8 cellular contexts compared by ENCODE assay signal in the genomic region with DNA sequence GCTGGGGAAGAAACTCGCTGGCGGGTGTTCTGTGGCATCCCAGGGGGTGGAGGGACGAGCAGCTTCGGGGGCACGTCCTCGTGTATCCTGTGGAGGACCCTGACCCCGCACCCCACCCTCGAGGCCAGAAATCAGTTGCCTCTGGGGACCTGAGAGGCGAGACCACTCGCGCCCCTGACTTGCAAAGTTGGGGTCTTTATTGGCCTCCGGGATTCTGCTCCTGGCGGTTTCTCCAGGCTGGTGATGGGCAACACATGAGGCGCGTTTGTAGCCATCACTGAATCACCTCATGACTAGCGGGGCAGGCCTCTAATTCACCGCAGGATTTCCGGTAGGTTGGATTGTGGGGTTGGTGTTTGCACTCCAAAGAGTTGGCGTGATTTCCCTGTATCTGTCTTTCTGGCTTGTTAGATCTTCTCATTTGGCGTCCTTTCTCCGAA. TPM values are rescaled to one million over a fixed set of nuclear protein-coding genes. Genes with fewer than 3 reads are reported as not detected.
A peak's percentile ranks its signal among the peaks of the same experiment; 100 is the strongest.
DNase-seq lines count a peak whose midpoint lies in the region; ATAC-seq and TF ChIP-seq lines count a peak whose summit lies in the region.
"Not testable (repeated sequence)": the region's sequence is repeated elsewhere in the genome, so short reads cannot be mapped to it uniquely, and the experiment has no call there.

No MANE protein-coding gene starts in this region.

- WGBS in lung, 2 donors, result 0 to 7% methylated on average over 13 to 19 of the region's 21 CpGs

- ATAC-seq in GM21390 (IDR thresholded peaks at IDR 0.05; ENCODE audit: unreplicated experiment) (peak; percentile 29), RWPE2 (ENCODE audit: low read depth) (peak; percentile 80), lung (ENCODE audit: insufficient read depth, low FRiP score) (peak; percentile 87)

- not testable (repeated sequence) for H3K9me3 ChIP-seq in HUES48 (ENCODE audit: control insufficient read depth, insufficient read depth, low read length); RWPE2 (ENCODE audit: severe bottlenecking); lung (ENCODE audit: control insufficient read depth in 2 of 2, insufficient read depth in 1 of 2, low read length in 1 of 2)

- H3K27me3 ChIP-seq in HUES48 (ENCODE audit: control insufficient read depth, insufficient read depth, low read length), result peaks cover 18% of the 10 kb centered on the region
- not testable (repeated sequence) for H3K27me3 ChIP-seq in RWPE2 (ENCODE audit: insufficient read depth, poor library complexity, severe bottlenecking); lung (ENCODE audit: control insufficient read depth, insufficient read depth)

- DNase-seq in AG10803 (ENCODE audit: low read depth) (peak; percentile 50), epithelial cell of esophagus (ENCODE audit: low read depth) (peak; percentile 63), lung (ENCODE audit: low spot score) (peak; percentile 30)
- not testable (repeated sequence) for DNase-seq in RWPE2 (ENCODE audit: low spot score)
- DNase-seq in activated T-cell treated with anti-CD3 and anti-CD28 coated beads, Interleukin-2, amount 50 U/mL, for 48 hours, result peak; percentile 50 to 53
- peak; percentile 26 for DNase-seq in stimulated activated CD4-positive, alpha-beta T cell treated with anti-CD3 and anti-CD28 coated beads, Interleukin-12 subunit alpha, Interleukin-12 subunit beta, amount 100 ng/mL, for 4 hours

- not testable (repeated sequence) for H3K27ac ChIP-seq in HUES48 (ENCODE audit: low read depth, low read length)
- peak overlapping the region; percentile 66 for H3K27ac ChIP-seq in RWPE2 (ENCODE audit: poor library complexity, severe bottlenecking)
- H3K27ac ChIP-seq in lung (ENCODE audit: low read depth in 1 of 2, low read length in 1 of 2), result peak overlapping the region in 1 of 2 donors; percentile 29

- H3K4me3 ChIP-seq in AG10803 (ENCODE audit: low read length), result peak overlapping the region; percentile 60
- H3K4me3 ChIP-seq in HUES48 (ENCODE audit: low read depth, low read length), result peak overlapping the region; percentile 35; the same call in 1 of the 2 replicates
- H3K4me3 ChIP-seq in RWPE2 (ENCODE audit: severe bottlenecking), result peak overlapping the region; percentile 55
- peak overlapping the region; percentile 49 for H3K4me3 ChIP-seq in epithelial cell of esophagus (ENCODE audit: low read length)
- H3K4me3 ChIP-seq in lung, result peak overlapping the region; percentile 39

- not testable (repeated sequence) for H3K9ac ChIP-seq in HUES48 (ENCODE audit: low read depth, low read length)

- not testable (repeated sequence) for H3K36me3 ChIP-seq in HUES48 (ENCODE audit: control insufficient read depth, insufficient read depth, low read length); RWPE2 (ENCODE audit: low read depth); lung (ENCODE audit: control insufficient read depth in 2 of 2, insufficient read depth in 2 of 2, low read length in 2 of 2)

- H3K4me1 ChIP-seq in HUES48 (ENCODE audit: control insufficient read depth, insufficient read depth, low read length); RWPE2 (ENCODE audit: insufficient read depth, poor library complexity, severe bottlenecking); lung (ENCODE audit: control insufficient read depth in 2 of 2, insufficient read depth in 2 of 2, low read length in 2 of 2): not testable (repeated sequence)

- not testable (repeated sequence) for TF ChIP-seq CTCF in AG10803 (conservative IDR thresholded peaks at IDR 0.05; ENCODE audit: low read length); RWPE2 (IDR thresholded peaks at IDR 0.05; ENCODE audit: poor library complexity, severe bottlenecking); epithelial cell of esophagus (IDR thresholded peaks at IDR 0.05; ENCODE audit: insufficient read depth, low read depth, low read length, missing control alignments); lung (IDR thresholded peaks at IDR 0.05; ENCODE audit: control extremely low read depth, extremely low read depth)

RNA-seq across cellular contexts. Expression of gene NBPF8, which starts 0.7 kb away (rescaled TPM):
- 10 to 100 TPM in 1 of 2 donors, 1 to 10 TPM in 1; 8.4 to 17.2 TPM for total RNA-seq in lung
- polyA plus RNA-seq in lung, result 1 to 10 TPM; 6.2 to 9.9 TPM

Comparison
In these comparisons a context has a peak if more than half of its experiments do, and no peak if none do; other contexts are left out.
1. ATAC-seq: peak in every context shown above with its lines; median percentile 87 in lung; 80 in RWPE2; 29 in GM21390.